In genomic region chr4:97560009-97560408, GRCh38 we compare ENCODE assay signal across 27 cellular contexts.
"Had no signal": no experiment of that assay in that cellular context is flagged by ENCODE, and none has a peak within 500 bp of the region (broad histone marks: within the 10 kb centered on the region; RNA-seq: fewer than 3 reads in every experiment).

No MANE protein-coding gene starts in this region.

- H3K27me3 ChIP-seq: stomach, suprapubic skin, testis, thyroid gland, tibial artery, tibial nerve, transverse colon, upper lobe of left lung, upper lobe of right lung, uterus, vagina had no signal

- ATAC-seq: stimulated activated effector memory CD8-positive, alpha-beta T cell treated with anti-CD3 and anti-CD28 coated beads, Interleukin-12 subunit alpha, Interleukin-12 subunit beta, amount 100 ng/mL, for 72 hours; stimulated activated memory B cell treated with anti-CD40 and anti-IgM and Interleukin-4, amounts not matched to agents 10 μg/mL and 1 μg/mL and 100 μg/mL, for 72 hours; stimulated activated naive B cell treated with anti-CD40 and anti-IgM and Interleukin-4, amounts not matched to agents 10 μg/mL and 1 μg/mL and 100 μg/mL, for 72 hours; stimulated activated naive CD8-positive, alpha-beta T cell treated with anti-CD3 and anti-CD28 coated beads, Interleukin-15, amount 100 ng/mL, for 72 hours; stimulated activated naive CD8-positive, alpha-beta T cell treated with anti-CD3 and anti-CD28 coated beads, Interleukin-15, Interleukin-2, amounts not matched to agents 100 U/mL and 50 U/mL, for 24 hours; upper lobe of right lung had no signal

- H3K4me1 ChIP-seq: stomach, suprapubic skin, thyroid gland, tibial artery, tibial nerve, transverse colon, upper lobe of left lung, upper lobe of right lung, uterus, vagina had no signal

- H3K9me3 ChIP-seq: suprapubic skin, testis, thyroid gland, tibial artery, transverse colon, upper lobe of left lung, upper lobe of right lung, uterus, vagina had no signal

- H3K27ac ChIP-seq: stomach, suprapubic skin, testis, thoracic aorta, thyroid gland, tibial artery, tibial nerve, transverse colon, upper lobe of left lung, upper lobe of right lung, uterus, vagina had no signal

- H3K36me3 ChIP-seq: stomach, suprapubic skin, thoracic aorta, thyroid gland, tibial artery, tibial nerve, transverse colon, upper lobe of left lung, upper lobe of right lung, uterus, vagina had no signal

- DNase-seq: stimulated activated CD4-positive, alpha-beta T cell treated with anti-CD3 and anti-CD28 coated beads, Interleukin-2, amount 100 ng/mL, for 48 hours; stimulated activated CD4-positive, alpha-beta T cell treated with anti-CD3 and anti-CD28 coated beads, Interleukin-4, amount 100 ng/mL, for 1 hour; stimulated activated CD4-positive, alpha-beta T cell treated with anti-CD3 and anti-CD28 coated beads, Interleukin-4, amount 100 ng/mL, for 24 hours; stimulated activated CD4-positive, alpha-beta T cell treated with anti-CD3 and anti-CD28 coated beads, Interleukin-4, amount 100 ng/mL, for 4 hours; stimulated activated CD8-positive, alpha-beta memory T cell treated with anti-CD3 and anti-CD28 coated beads, Interleukin-4, amount 100 ng/mL, for 48 hours; stimulated activated naive B cell treated with anti-CD40 and anti-IgM and Interleukin-4, amounts not matched to agents 10 μg/mL and 1 μg/mL and 100 μg/mL, for 72 hours; stimulated activated naive CD4-positive, alpha-beta T cell; stimulated activated naive CD4-positive, alpha-beta T cell treated with Interleukin-2 at 50 U/mL for 16 hours; stimulated activated naive CD8-positive, alpha-beta T cell treated with anti-CD3 and anti-CD28 coated beads, Interleukin-15, amount 100 ng/mL, for 72 hours; stimulated activated naive CD8-positive, alpha-beta T cell treated with anti-CD3 and anti-CD28 coated beads, Interleukin-15, Interleukin-2, amounts not matched to agents 100 U/mL and 50 U/mL, for 24 hours; stomach; substantia nigra; testis; thyroid gland; tibial artery; transverse colon; trophoblast cell; upper lobe of left lung; upper lobe of right lung; uterus had no signal

- FAIRE-seq: urothelium cell line had no signal

- H3K4me3 ChIP-seq: stomach, suprapubic skin, testis, thoracic aorta, thyroid gland, tibial artery, tibial nerve, transverse colon, upper lobe of left lung, upper lobe of right lung, uterus, vagina had no signal
